ENCODE assay signal across 8 cellular contexts in genomic region chr19:49157445-49158224, GRCh38. TPM values are rescaled to one million over a fixed set of nuclear protein-coding genes. Genes with fewer than 3 reads are reported as not detected.
DNase-seq lines count a peak whose midpoint lies in the region; ATAC-seq and TF ChIP-seq lines count a peak whose summit lies in the region.

TSS of gene TRPM4 (plus strand) at chr19:49157792. CDS start at chr19:49157867, 75 bp downstream.

- intact Hi-C loops in OCI-LY7 (cut with micrococcal nuclease; ENCODE audit: unreplicated experiment): no loop called here

- no peak for TF ChIP-seq CTCF in AG09309 (IDR thresholded peaks at IDR 0.05; ENCODE audit: control insufficient read depth, insufficient read depth, low read depth, low read length, missing control alignments)
- TF ChIP-seq CTCF in OCI-LY7 (conservative IDR thresholded peaks at IDR 0.05; ENCODE audit: low read length): no peak
- TF ChIP-seq CTCF in gastroesophageal sphincter (IDR thresholded peaks at IDR 0.05): peak in 1 of 4 experiments; percentile 18
- TF ChIP-seq CTCF in neural progenitor cell (IDR thresholded peaks at IDR 0.05): no peak
- TF ChIP-seq CTCF in type B pancreatic cell (conservative IDR thresholded peaks at IDR 0.05): no peak

- H3K9ac ChIP-seq in neural progenitor cell: peak within 1 kb of the TSS; percentile 25

- no peaks in the 10 kb centered on the region for H3K4me1 ChIP-seq in OCI-LY7 (ENCODE audit: insufficient read depth, low read length, poor library complexity, severe bottlenecking)
- peaks cover 0 to 40% (median 7%) of the 10 kb centered on the region in 3 donors for H3K4me1 ChIP-seq in gastroesophageal sphincter
- H3K4me1 ChIP-seq in neural progenitor cell: peaks cover 8% of the 10 kb centered on the region

- H3K9me3 ChIP-seq in OCI-LY7 (ENCODE audit: low read length) (no peaks in the 10 kb centered on the region), gastroesophageal sphincter (no peaks in the 10 kb centered on the region), neural progenitor cell (ENCODE audit: low read depth) (no peaks in the 10 kb centered on the region)

- peaks cover 3% of the 10 kb centered on the region for H3K36me3 Mint-ChIP-seq in activated naive CD8-positive, alpha-beta T cell
- H3K36me3 Mint-ChIP-seq in neural progenitor cell (peaks cover 6% of the 10 kb centered on the region), type B pancreatic cell (peaks cover 7% of the 10 kb centered on the region)

- ATAC-seq in gastroesophageal sphincter (peak; percentile 98), HG02798 (IDR thresholded peaks at IDR 0.05; ENCODE audit: poor library complexity, unreplicated experiment) (no peak)

- 0% methylated on average over 3 to 4 of the region's 41 CpGs for WGBS in gastroesophageal sphincter (ENCODE audit: low coverage in 1 of 2), 2 donors

- H3K9me3 Mint-ChIP-seq in activated naive CD8-positive, alpha-beta T cell (ENCODE audit: low read depth): no peaks in the 10 kb centered on the region
- H3K9me3 Mint-ChIP-seq in neural progenitor cell (no peaks in the 10 kb centered on the region), type B pancreatic cell (peaks cover 10% of the 10 kb centered on the region)

- H3K36me3 ChIP-seq in OCI-LY7 (ENCODE audit: insufficient read depth, low read length) (no peaks in the 10 kb centered on the region), gastroesophageal sphincter (peaks cover 0 to 12% of the 10 kb centered on the region in 2 donors), neural progenitor cell (no peaks in the 10 kb centered on the region)

- peak within 1 kb of the TSS; percentile 62 for H3K4me3 Mint-ChIP-seq in activated naive CD8-positive, alpha-beta T cell
- H3K4me3 Mint-ChIP-seq in neural progenitor cell (peak within 1 kb of the TSS; percentile 82), type B pancreatic cell (peak within 1 kb of the TSS; percentile 89)

- H3K79me2 ChIP-seq in OCI-LY7 (ENCODE audit: insufficient read depth, low read depth, low read length): no peaks in the 10 kb centered on the region
- H3K79me2 ChIP-seq in neural progenitor cell (ENCODE audit: low read depth): no peaks in the 10 kb centered on the region

- DNase-seq in AG09309 (ENCODE audit: low read depth): no peak
- peak; percentile 98 for DNase-seq in HT-29 (ENCODE audit: low spot score)
- no peak for DNase-seq in OCI-LY7 (ENCODE audit: low spot score)
- peak; percentile 96 for DNase-seq in neural progenitor cell (ENCODE audit: low spot score)
- DNase-seq in type B pancreatic cell (ENCODE audit: extremely low spot score, unreplicated experiment): peak; percentile 92

- no peak within 1 kb of the TSS for H3K27ac ChIP-seq in OCI-LY7 (ENCODE audit: low read depth, low read length, poor library complexity, severe bottlenecking)
- H3K27ac ChIP-seq in gastroesophageal sphincter: peak within 1 kb of the TSS; percentile 29 to 90 (median 87)
- H3K27ac ChIP-seq in neural progenitor cell: no peak within 1 kb of the TSS

- POLR2A ChIA-PET in OCI-LY7 (lab: Charles Lee): no interaction called here

- H3K4me2 ChIP-seq in OCI-LY7 (ENCODE audit: low read length): no peak within 1 kb of the TSS
- peak within 1 kb of the TSS; percentile 71 for H3K4me2 ChIP-seq in neural progenitor cell

- H2AFZ ChIP-seq in OCI-LY7 (ENCODE audit: low read length) (no peak within 1 kb of the TSS), neural progenitor cell (replicated peaks) (peak within 1 kb of the TSS; percentile 29)

- no TSS peak for BruUV-seq in OCI-LY7 (replicated peaks; lab: Mats Ljungman, UMichigan)

- H3K9me2 ChIP-seq in OCI-LY7 (ENCODE audit: insufficient read depth, low read length): no peaks in the 10 kb centered on the region

- CTCF ChIA-PET in OCI-LY7 (lab: Charles Lee; ENCODE audit: unreplicated experiment): no interaction called here

- H4K20me1 ChIP-seq in OCI-LY7 (ENCODE audit: insufficient read depth, low read length): no peaks in the 10 kb centered on the region
- H4K20me1 ChIP-seq in neural progenitor cell (ENCODE audit: low read depth): peaks cover 4% of the 10 kb centered on the region

- H3K27me3 ChIP-seq in gastroesophageal sphincter: no peaks in the 10 kb centered on the region
- peaks cover 31% of the 10 kb centered on the region for H3K27me3 ChIP-seq in neural progenitor cell

- TF ChIP-seq EP300 in gastroesophageal sphincter (IDR thresholded peaks at IDR 0.05): no peak

- H3K27ac Mint-ChIP-seq in activated naive CD8-positive, alpha-beta T cell: no peak within 1 kb of the TSS
- H3K27ac Mint-ChIP-seq in neural progenitor cell (peak within 1 kb of the TSS; percentile 72), type B pancreatic cell (peak within 1 kb of the TSS; percentile 85)

- peaks cover 38% of the 10 kb centered on the region for H3K27me3 Mint-ChIP-seq in activated naive CD8-positive, alpha-beta T cell
- H3K27me3 Mint-ChIP-seq in neural progenitor cell (ENCODE audit: insufficient read depth, low read depth): peaks cover 10% of the 10 kb centered on the region
- H3K27me3 Mint-ChIP-seq in type B pancreatic cell: peaks cover 5% of the 10 kb centered on the region

- H3K4me1 Mint-ChIP-seq in activated naive CD8-positive, alpha-beta T cell (ENCODE audit: low read depth): peaks cover 4% of the 10 kb centered on the region
- H3K4me1 Mint-ChIP-seq in neural progenitor cell: peaks cover 26% of the 10 kb centered on the region
- H3K4me1 Mint-ChIP-seq in type B pancreatic cell (ENCODE audit: unreplicated experiment): peaks cover 23% of the 10 kb centered on the region

- H3K4me3 ChIP-seq in AG09309 (ENCODE audit: control insufficient read depth, low read depth, low read length) (peak within 1 kb of the TSS; percentile 97), OCI-LY7 (ENCODE audit: low read depth, low read length, poor library complexity, severe bottlenecking) (no peak within 1 kb of the TSS), gastroesophageal sphincter (peak within 1 kb of the TSS; percentile 67 to 91), neural progenitor cell (peak within 1 kb of the TSS; percentile 53)

- peaks cover 4% of the 10 kb centered on the region for H3F3A ChIP-seq in neural progenitor cell (ENCODE audit: low read depth)

- peak; percentile 43 to 65 for TF ChIP-seq POLR2A in gastroesophageal sphincter (IDR thresholded peaks at IDR 0.05)

RNA-seq across cellular contexts. Expression of gene TRPM4, which starts in this region (rescaled TPM):
- 28.7 and 33.7 TPM in 2 replicates for total RNA-seq in HT-29 (2014; rRNA removed; shearing (Covaris generic))
- 11.6 and 20.9 TPM in 2 replicates for total RNA-seq in OCI-LY7 (2014; rRNA removed; shearing (Covaris generic))
- 36.2 and 44.2 TPM in 2 replicates for total RNA-seq in OCI-LY7 (2022)
- total RNA-seq in gastroesophageal sphincter: 10 to 100 TPM; 16.3 to 38.5 (median 17.3) TPM
- total RNA-seq in neural progenitor cell (ENCODE audit: low replicate concordance): 3.1 and 11.2 TPM in 2 replicates
- 33.1 and 41.5 TPM in 2 replicates for total RNA-seq in type B pancreatic cell (ENCODE audit: low replicate concordance)

Comparison
In these comparisons a context has a peak if more than half of its experiments do, and no peak if none do; other contexts are left out.
1. DNase-seq: peak in HT-29 (single experiment), neural progenitor cell (single experiment) and type B pancreatic cell (single experiment); none in AG09309 (single experiment) and OCI-LY7 (single experiment).
2. H3K27ac ChIP-seq: peak in gastroesophageal sphincter (4 of 4); none in OCI-LY7 (single experiment) and neural progenitor cell (single experiment).
3. Peak in every context shown above with its lines, with median percentiles within 50 percentile points of each other: H3K4me3 Mint-ChIP-seq.